Comparison of ENCODE assay signal across 7 cellular contexts in the genomic region with DNA sequence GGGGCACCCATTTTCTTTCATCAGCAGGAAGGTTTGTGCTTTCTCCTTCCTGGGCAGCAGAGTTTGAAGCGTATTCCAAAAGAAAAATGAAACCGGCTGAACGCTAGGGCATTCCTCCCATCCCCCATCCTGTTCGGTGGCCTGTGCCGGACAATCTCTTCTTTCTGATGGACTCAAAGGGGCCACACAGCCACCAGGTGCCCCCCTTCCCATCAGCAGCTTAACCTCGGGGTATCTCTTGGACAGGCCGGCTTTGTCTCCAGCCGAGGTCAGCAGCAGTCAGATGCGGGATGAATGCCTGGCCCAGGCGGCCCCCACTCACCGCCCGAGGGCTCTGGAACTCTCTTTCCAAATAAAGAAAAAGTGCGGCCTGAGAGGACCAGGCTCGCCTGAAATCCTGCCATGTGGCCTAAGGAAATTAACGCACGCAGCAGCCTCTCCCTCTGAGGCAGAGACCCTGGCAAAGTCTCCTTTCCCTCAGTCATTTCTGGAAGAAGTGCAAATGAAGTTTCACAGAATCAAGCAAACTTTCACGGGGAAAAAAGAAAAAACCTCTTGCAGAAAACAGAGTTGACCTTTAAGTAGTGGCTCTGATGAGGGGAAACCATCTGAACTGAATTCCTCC.
A peak's percentile ranks its signal among the peaks of the same experiment; 100 is the strongest.
DNase-seq lines count a peak whose midpoint lies in the region; ATAC-seq and TF ChIP-seq lines count a peak whose summit lies in the region.

No MANE protein-coding gene starts in this region.

- H3K9me3 ChIP-seq in HEK293 (ENCODE audit: control insufficient read depth, insufficient read depth, low read depth, low read length) = no peaks in the 10 kb centered on the region
- H3K9me3 ChIP-seq in T-helper 17 cell (ENCODE audit: control insufficient read depth, low read length, poor library complexity, severe bottlenecking) = no peaks in the 10 kb centered on the region
- no peaks in the 10 kb centered on the region for H3K9me3 ChIP-seq in osteoblast (ENCODE audit: low read depth, low read length)

- H4K20me1 ChIP-seq in osteoblast (ENCODE audit: insufficient read depth, low read length) = peaks cover 6% of the 10 kb centered on the region

- DNase-seq in T-helper 17 cell (no peak), fibroblast of the aortic adventitia (ENCODE audit: low read depth) (peak; percentile 61), osteoblast (ENCODE audit: insufficient read length, low spot score, missing footprints) (no peak), Kasumi-1 (lab: John Stamatoyannopoulos, UW) (no peak), NCI-H524 (lab: John Stamatoyannopoulos, UW) (no peak), OCI-M1 (lab: John Stamatoyannopoulos, UW) (no peak)

- no peak for TF ChIP-seq CTCF in HEK293 (tag by site-specific recombination; IDR thresholded peaks at IDR 0.05)
- no peak for TF ChIP-seq CTCF in fibroblast of the aortic adventitia (IDR thresholded peaks at IDR 0.05; ENCODE audit: insufficient read depth, low read length)
- TF ChIP-seq CTCF in osteoblast (IDR thresholded peaks at IDR 0.05; ENCODE audit: extremely low read depth, low read depth, low read length) = no peak

- H3K79me2 ChIP-seq in osteoblast (ENCODE audit: insufficient read depth, low read length) = peaks cover 72% of the 10 kb centered on the region

- H3K4me1 ChIP-seq in HEK293 (ENCODE audit: control insufficient read depth, insufficient read depth, low read length) = peaks cover 9% of the 10 kb centered on the region
- peaks cover 63% of the 10 kb centered on the region for H3K4me1 ChIP-seq in osteoblast (ENCODE audit: insufficient read depth, low read length)

- no peak for ATAC-seq in T-helper 17 cell

- POLR2A ChIA-PET in HEK293 (lab: Yijun Ruan, JAX) = interaction anchor here (0.8 to 1.3 kb wide), 2 partner anchors 27 to 54 kb away, joined by 3 to 4 read pairs; no protein-coding TSS in a partner anchor

- CTCF ChIA-PET in HEK293 (lab: Yijun Ruan, JAX) = interaction anchor here (0.7 kb wide), 1 partner anchor 47 kb away, joined by 3 read pairs; no protein-coding TSS in a partner anchor

- no peaks in the 10 kb centered on the region for H3K36me3 ChIP-seq in HEK293 (ENCODE audit: control insufficient read depth in 2 of 2, insufficient read depth in 1 of 2, low read length in 2 of 2)
- H3K36me3 ChIP-seq in osteoblast (ENCODE audit: insufficient read depth, low read length) = peaks cover 11% of the 10 kb centered on the region

- H3K4me1 Mint-ChIP-seq in T-helper 17 cell = peaks cover 61% of the 10 kb centered on the region

- H3K4me3 ChIP-seq in HEK293 (ENCODE audit: low read depth, low read length) (no peak overlapping the region), fibroblast of the aortic adventitia (ENCODE audit: low read depth, low read length) (peak overlapping the region; percentile 64), osteoblast (ENCODE audit: insufficient read depth, low read length) (peak overlapping the region; percentile 63)

- no peaks in the 10 kb centered on the region for H3K27me3 Mint-ChIP-seq in T-helper 17 cell

- peaks cover 4% of the 10 kb centered on the region for H3K36me3 Mint-ChIP-seq in T-helper 17 cell (ENCODE audit: low read depth)

- no peak overlapping the region for H2AFZ ChIP-seq in osteoblast (ENCODE audit: low read length)

- H3K27me3 ChIP-seq in osteoblast (ENCODE audit: insufficient read depth, low read length) = no peaks in the 10 kb centered on the region

- peak overlapping the region; percentile 82 for H3K4me2 ChIP-seq in osteoblast (ENCODE audit: insufficient read depth, low read length)

- H3K27ac Mint-ChIP-seq in T-helper 17 cell = peak overlapping the region; percentile 96

- H3K27ac ChIP-seq in HEK293 (ENCODE audit: extremely low read depth, low read depth, low read length) = peak overlapping the region; percentile 57; the same call in 1 of the 2 replicates
- peak overlapping the region; percentile 94 for H3K27ac ChIP-seq in osteoblast (ENCODE audit: low read depth, low read length)

- peak overlapping the region; percentile 93 for H3K4me3 Mint-ChIP-seq in T-helper 17 cell

TF ChIP-seq in HEK293, 187 proteins besides CTCF, POLR2A, EP300 and RAD21:
- peak; percentile 65; the same call in 1 of the 2 replicates for TF ChIP-seq PRDM1 (tag by site-specific recombination; IDR thresholded peaks at IDR 0.05)
- TF ChIP-seq, protein P1, sequence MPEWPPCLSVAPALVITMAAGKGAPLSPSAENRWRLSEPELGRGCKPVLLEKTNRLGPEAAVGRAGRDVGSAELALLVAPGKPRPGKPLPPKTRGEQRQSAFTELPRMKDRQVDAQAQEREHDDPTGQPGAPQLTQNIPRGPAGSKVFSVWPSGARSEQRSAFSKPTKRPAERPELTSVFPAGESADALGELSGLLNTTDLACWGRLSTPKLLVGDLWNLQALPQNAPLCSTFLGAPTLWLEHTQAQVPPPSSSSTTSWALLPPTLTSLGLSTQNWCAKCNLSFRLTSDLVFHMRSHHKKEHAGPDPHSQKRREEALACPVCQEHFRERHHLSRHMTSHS (tag by site-specific recombination; IDR thresholded peaks at IDR 0.05) = no peak
